ENCODE assay signal across 8 cellular contexts in the genomic region with DNA sequence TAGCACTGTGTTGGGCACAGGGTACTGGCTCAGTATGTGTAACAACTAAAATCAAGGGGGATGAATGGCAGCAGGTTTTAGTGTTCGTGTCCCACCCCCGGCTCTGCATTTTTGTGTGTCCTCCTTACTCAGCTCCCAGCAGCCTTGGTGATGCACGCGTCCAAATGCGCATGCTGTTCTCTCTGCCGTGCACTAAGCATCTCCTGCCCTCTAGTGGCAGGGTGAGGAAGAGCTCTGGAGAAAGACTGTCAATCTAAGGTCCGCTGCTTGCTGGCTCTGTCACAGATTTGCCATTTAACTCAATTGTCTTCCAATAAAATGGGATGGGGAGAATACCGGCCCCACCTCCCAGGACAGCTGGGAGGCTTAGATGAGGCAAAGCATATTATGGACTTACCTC.
A peak's percentile ranks its signal among the peaks of the same experiment; 100 is the strongest.
DNase-seq lines count a peak whose midpoint lies in the region; ATAC-seq and TF ChIP-seq lines count a peak whose summit lies in the region.

No MANE protein-coding gene starts in this region.

- ATAC-seq in gastroesophageal sphincter (no peak), HG02798 (IDR thresholded peaks at IDR 0.05; ENCODE audit: poor library complexity, unreplicated experiment) (no peak), omental fat pad (ENCODE audit: low FRiP score) (no peak), GM21367 (IDR thresholded peaks at IDR 0.05; ENCODE audit: unreplicated experiment) (no peak)

- H3K27ac ChIP-seq in A673 (ENCODE audit: low read depth, low read length, poor library complexity, severe bottlenecking) (no peak overlapping the region), gastroesophageal sphincter (no peak overlapping the region), testis (no peak overlapping the region)

- 72 to 87% methylated on average over 6 to 7 of the region's 8 CpGs for WGBS in gastroesophageal sphincter (ENCODE audit: low coverage in 1 of 2), 2 donors
- 87 to 90% methylated on average over 8 of the region's 8 CpGs for WGBS in testis, 2 donors

- POLR2A ChIA-PET in A673 (lab: Charles Lee; ENCODE audit: low non-redundant PET), result no interaction called here

- H3K27me3 ChIP-seq in A673 (replicated peaks; ENCODE audit: insufficient read depth, low read depth, low read length, poor library complexity), result peaks cover 33% of the 10 kb centered on the region
- peaks cover 65% of the 10 kb centered on the region for H3K27me3 ChIP-seq in gastroesophageal sphincter
- no peaks in the 10 kb centered on the region for H3K27me3 ChIP-seq in testis

- no peaks in the 10 kb centered on the region for H3K36me3 ChIP-seq in A673 (ENCODE audit: insufficient read depth, low read length, poor library complexity, severe bottlenecking)
- no peaks in the 10 kb centered on the region for H3K36me3 ChIP-seq in gastroesophageal sphincter
- H3K36me3 ChIP-seq in testis (ENCODE audit: low read depth, missing control alignments), result no peaks in the 10 kb centered on the region

- TF ChIP-seq POLR2A in gastroesophageal sphincter (IDR thresholded peaks at IDR 0.05), result no peak
- TF ChIP-seq POLR2A in testis (IDR thresholded peaks at IDR 0.05), result no peak

- intact Hi-C loops in A673 (cut with micrococcal nuclease; ENCODE audit: unreplicated experiment), result loop anchor here (5.0 kb wide), 1 partner anchor 216 kb away; no protein-coding TSS in a partner anchor
- intact Hi-C loops in testis (cut with DNase I; ENCODE audit: low total_unique reads), result loop anchor here (10.0 kb wide), 1 partner anchor 214 kb away; no protein-coding TSS in a partner anchor

- H3K9me3 ChIP-seq in A673 (ENCODE audit: low read depth, low read length, poor library complexity, severe bottlenecking), result no peaks in the 10 kb centered on the region
- peaks cover 0 to 11% (median 0%) of the 10 kb centered on the region in 3 donors for H3K9me3 ChIP-seq in gastroesophageal sphincter
- no peaks in the 10 kb centered on the region for H3K9me3 ChIP-seq in testis

- CTCF ChIA-PET in A673 (lab: Charles Lee), result interaction anchor here (0.6 to 1.9 kb wide), 3 partner anchors 80 to 332 kb away, joined by 9 to 13 read pairs (median 9); no protein-coding TSS in a partner anchor

- TF ChIP-seq CTCF in A673 (conservative IDR thresholded peaks at IDR 0.05; ENCODE audit: low read depth, low read length) (peak; percentile 63), gastroesophageal sphincter (IDR thresholded peaks at IDR 0.05) (peak in 3 of 4 experiments; percentile 11 to 46 (median 22)), testis (IDR thresholded peaks at IDR 0.05) (peak; percentile 36 to 50 (median 46)), omental fat pad (IDR thresholded peaks at IDR 0.05) (no peak)

- DNase-seq in A673 (ENCODE audit: low spot score) (peak; percentile 40), ELF-1 (ENCODE audit: low read depth, low spot score) (peak; percentile 67), RKO (ENCODE audit: low spot score) (peak; percentile 61), testis (peak; percentile 32), omental fat pad (ENCODE audit: low spot score) (no peak)

- no TSS peak for BruUV-seq in A673 (replicated peaks; lab: Mats Ljungman, UMichigan)

- TF ChIP-seq EP300 in gastroesophageal sphincter (IDR thresholded peaks at IDR 0.05), result no peak

- H3K4me1 ChIP-seq in A673 (ENCODE audit: insufficient read depth, low read length, poor library complexity, severe bottlenecking) (no peaks in the 10 kb centered on the region), gastroesophageal sphincter (no peaks in the 10 kb centered on the region), testis (no peaks in the 10 kb centered on the region)

- H3K4me3 ChIP-seq in A673 (ENCODE audit: low read depth, low read length, poor library complexity, severe bottlenecking) (no peak overlapping the region), gastroesophageal sphincter (no peak overlapping the region), testis (no peak overlapping the region)

Comparison
In these comparisons a context has a peak if more than half of its experiments do, and no peak if none do; other contexts are left out.
1. CTCF ChIP-seq: peak in A673 (single experiment), gastroesophageal sphincter (3 of 4) and testis (3 of 3); none in omental fat pad (0 of 3).